Comparison of ENCODE assay signal across 18 cellular contexts in the genomic region with DNA sequence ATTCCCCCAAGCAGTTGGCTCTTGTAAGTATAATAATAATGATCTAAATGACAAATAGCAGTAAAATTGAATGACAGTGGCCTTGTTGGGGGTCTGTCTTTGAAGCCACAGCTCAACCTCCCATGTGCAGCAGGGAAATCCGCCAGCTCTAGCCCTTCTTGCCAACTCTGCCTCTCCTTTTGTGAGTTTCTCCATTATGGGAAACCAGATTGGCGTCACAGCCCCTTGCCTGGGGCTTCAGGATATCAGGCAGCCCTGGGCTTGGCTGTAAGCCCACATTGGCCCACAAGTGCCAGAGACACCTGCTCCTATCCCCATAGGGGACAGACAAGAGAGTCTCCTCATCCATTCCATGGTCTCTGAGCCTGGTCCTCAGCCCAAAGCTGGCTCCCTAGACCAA.
DNase-seq lines count a peak whose midpoint lies in the region; ATAC-seq and TF ChIP-seq lines count a peak whose summit lies in the region.
"Had no signal": no experiment of that assay in that cellular context is flagged by ENCODE, and none has a peak within 500 bp of the region (broad histone marks: within the 10 kb centered on the region; RNA-seq: fewer than 3 reads in every experiment).

No MANE protein-coding gene starts in this region.

- DNase-seq in COLO668 (lab: John Stamatoyannopoulos, UW; ENCODE audit: unreplicated experiment) (peak; percentile 8), HEK293T (ENCODE audit: extremely low spot score) (no peak), NCI-H2171 (lab: John Stamatoyannopoulos, UW) (peak; percentile 13), astrocyte of the hippocampus (ENCODE audit: low read depth, low spot score) (peak; percentile 21), nephron progenitor cell (no peak), left cardiac atrium (no peak), NOMO-1 treated with DMSO at 0.1 percent for 48 hours (lab: John Stamatoyannopoulos, UW; ENCODE audit: unreplicated experiment) (no peak)
- DNase-seq: activated CD4-positive, CD25-positive, alpha-beta regulatory T cell treated with anti-CD3 and anti-CD28 coated beads, Interleukin-2, amount 50 U/mL, for 72 hours; activated gamma-delta T cell; GF-D8; kidney glomerular epithelial cell; NCI-H1694 treated with DMSO at 0.1 percent for 48 hours; retina; stimulated activated naive B cell treated with anti-CD40 and anti-IgM and Interleukin-4, amounts not matched to agents 10 μg/mL and 1 μg/mL and 100 μg/mL, for 72 hours; tibial artery had no signal

- H3K27ac Mint-ChIP-seq in nephron progenitor cell = no peak overlapping the region
- H3K27ac Mint-ChIP-seq: mesothelial cell of epicardium; neural progenitor cell; stimulated activated naive B cell treated with anti-CD40 and anti-IgM and Interleukin-4, amounts not matched to agents 10 μg/mL and 1 μg/mL and 100 μg/mL, for 72 hours had no signal

- no peak overlapping the region for H3K4me3 Mint-ChIP-seq in nephron progenitor cell
- H3K4me3 Mint-ChIP-seq: mesothelial cell of epicardium; neural progenitor cell; stimulated activated naive B cell treated with anti-CD40 and anti-IgM and Interleukin-4, amounts not matched to agents 10 μg/mL and 1 μg/mL and 100 μg/mL, for 72 hours had no signal

- H3K27me3 Mint-ChIP-seq in nephron progenitor cell (ENCODE audit: low read depth, poor library complexity) = no peaks in the 10 kb centered on the region
- H3K27me3 Mint-ChIP-seq: stimulated activated naive B cell treated with anti-CD40 and anti-IgM and Interleukin-4, amounts not matched to agents 10 μg/mL and 1 μg/mL and 100 μg/mL, for 72 hours had no signal

- POLR2A ChIA-PET in HEK293T (lab: Yijun Ruan, JAX) = no interaction called here

- no peak for TF ChIP-seq CTCF in nephron progenitor cell (IDR thresholded peaks at IDR 0.05)

- H3K36me3 Mint-ChIP-seq in nephron progenitor cell (ENCODE audit: low read depth) = peaks cover 5% of the 10 kb centered on the region
- H3K36me3 Mint-ChIP-seq: neural progenitor cell had no signal

- H3K9me3 Mint-ChIP-seq in nephron progenitor cell = no peaks in the 10 kb centered on the region
- H3K9me3 Mint-ChIP-seq: neural progenitor cell had no signal

- CTCF ChIA-PET in HEK293T (lab: Yijun Ruan, JAX) = no interaction called here

- intact Hi-C loops in left cardiac atrium (cut with DNase I) = no loop called here

- ATAC-seq in left cardiac atrium = no peak
- ATAC-seq in HG03432 (IDR thresholded peaks at IDR 0.05; ENCODE audit: unreplicated experiment) = no peak
- ATAC-seq: stimulated activated naive B cell treated with anti-CD40 and anti-IgM and Interleukin-4, amounts not matched to agents 10 μg/mL and 1 μg/mL and 100 μg/mL, for 72 hours had no signal

- H3K4me1 Mint-ChIP-seq in nephron progenitor cell = peaks cover 5% of the 10 kb centered on the region
- H3K4me1 Mint-ChIP-seq: mesothelial cell of epicardium, neural progenitor cell had no signal

TF ChIP-seq in HEK293T, 16 proteins besides CTCF, POLR2A, EP300 and RAD21:
- TF ChIP-seq PKNOX1 (IDR thresholded peaks at IDR 0.05) (peak; percentile 44; the same call in 1 of the 2 replicates), TARDBP (IDR thresholded peaks at IDR 0.05) (no peak)

Comparison
In these comparisons a context has a peak if more than half of its experiments do, and no peak if none do; other contexts are left out.
1. DNase-seq: peak in COLO668 (single experiment), NCI-H2171 (single experiment) and astrocyte of the hippocampus (single experiment); none in HEK293T (single experiment), nephron progenitor cell (single experiment), left cardiac atrium (single experiment) and NOMO-1 treated with DMSO at 0.1 percent for 48 hours (single experiment).